9 cellular contexts compared by ENCODE assay signal in genomic region chr6:129606664-129607063, GRCh38.
DNase-seq lines count a peak whose midpoint lies in the region; ATAC-seq lines count a peak whose summit lies in the region.
"Had no signal": no experiment of that assay in that cellular context is flagged by ENCODE, and none has a peak within 500 bp of the region (broad histone marks: within the 10 kb centered on the region; RNA-seq: fewer than 3 reads in every experiment).

No MANE protein-coding gene starts in this region.

- peak; percentile 64 for ATAC-seq in GM18861 (IDR thresholded peaks at IDR 0.05; ENCODE audit: unreplicated experiment)
- ATAC-seq in HG02610 (IDR thresholded peaks at IDR 0.05; ENCODE audit: unreplicated experiment), result peak; percentile 88
- ATAC-seq in left ventricle myocardium superior, result no peak

- DNase-seq in NOMO-1 treated with DMSO at 0.1 percent for 48 hours (lab: John Stamatoyannopoulos, UW; ENCODE audit: unreplicated experiment), result peak; percentile 86
- peak; percentile 73 for DNase-seq in myocyte (ENCODE audit: low read depth)
- no peak for DNase-seq in D341Med (ENCODE audit: low spot score)
- DNase-seq in left ventricle myocardium superior, result no peak
- no peak for DNase-seq in Kasumi-1 (lab: John Stamatoyannopoulos, UW)
- DNase-seq: esophagus squamous epithelium, occipital lobe had no signal

- intact Hi-C loops in left ventricle myocardium superior (cut with micrococcal nuclease), result no loop called here

Comparison
In these comparisons a context has a peak if more than half of its experiments do, and no peak if none do; other contexts are left out.
1. DNase-seq: peak in NOMO-1 treated with DMSO at 0.1 percent for 48 hours (single experiment) and myocyte (single experiment); none in D341Med (single experiment), left ventricle myocardium superior (single experiment) and Kasumi-1 (0 of 2).